In genomic region chr5:26121343-26121742, GRCh38 we compare ENCODE assay signal across 12 cellular contexts.
DNase-seq lines count a peak whose midpoint lies in the region; FAIRE-seq and TF ChIP-seq lines count a peak whose summit lies in the region.
"Had no signal": no experiment of that assay in that cellular context is flagged by ENCODE, and none has a peak within 500 bp of the region (broad histone marks: within the 10 kb centered on the region; RNA-seq: fewer than 3 reads in every experiment).

No MANE protein-coding gene starts in this region.

- no peak for FAIRE-seq in frontal cortex (lab: Jason Lieb, UNC)

- no peaks in the 10 kb centered on the region for H3K9me3 ChIP-seq in thyroid gland

- 29 to 30% methylated on average over 6 of the region's 6 CpGs for WGBS in thyroid gland, 2 donors

- no peaks in the 10 kb centered on the region for H3K36me3 ChIP-seq in thyroid gland

- H3K27me3 ChIP-seq in thyroid gland = no peaks in the 10 kb centered on the region

- no peak overlapping the region for H3K27ac ChIP-seq in thyroid gland

- no peak for TF ChIP-seq POLR2A in thyroid gland (IDR thresholded peaks at IDR 0.05)

- no peak overlapping the region for H3K4me3 ChIP-seq in thyroid gland (replicated peaks in 1 of 3)

- DNase-seq in Ammon's horn (ENCODE audit: low spot score) (peak; percentile 3), ELF-1 (ENCODE audit: low read depth, low spot score) (peak; percentile 1), NCI-H69 (lab: John Stamatoyannopoulos, UW) (peak; percentile 71), globus pallidus (ENCODE audit: low spot score) (peak; percentile 2), frontal cortex (ENCODE audit: low spot score in 2 of 2) (no peak), thyroid gland (no peak)
- DNase-seq in activated CD8-positive, alpha-beta memory T cell treated with anti-CD3 and anti-CD28 coated beads, Interleukin-2, amount 50 U/mL, for 4 hours = no peak
- DNase-seq: activated CD4-positive, alpha-beta T cell treated with anti-CD3 and anti-CD28 coated beads, Interleukin-2, amount 50 U/mL, for 48 hours; erythroblast; hippocampal formation; stimulated activated naive B cell treated with anti-CD40 and anti-IgM and Interleukin-4, amounts not matched to agents 10 μg/mL and 1 μg/mL and 100 μg/mL, for 72 hours; T-helper 9 cell had no signal

- no peak for TF ChIP-seq CTCF in thyroid gland (IDR thresholded peaks at IDR 0.05)

- intact Hi-C loops in thyroid gland (cut with DNase I) = no loop called here

- H3K4me1 ChIP-seq in thyroid gland = no peaks in the 10 kb centered on the region

Comparison
In these comparisons a context has a peak if more than half of its experiments do, and no peak if none do; other contexts are left out.
1. DNase-seq: peak in Ammon's horn (single experiment), ELF-1 (single experiment), NCI-H69 (single experiment) and globus pallidus (single experiment); none in activated CD8-positive, alpha-beta memory T cell treated with anti-CD3 and anti-CD28 coated beads, Interleukin-2, amount 50 U/mL, for 4 hours (single experiment), frontal cortex (0 of 2) and thyroid gland (0 of 2).